Comparison of ENCODE assay signal across 14 cellular contexts in genomic region chr1:22845536-22845935, GRCh38.
A peak's percentile ranks its signal among the peaks of the same experiment; 100 is the strongest.
DNase-seq lines count a peak whose midpoint lies in the region; ATAC-seq and TF ChIP-seq lines count a peak whose summit lies in the region.
"Had no signal": no experiment of that assay in that cellular context is flagged by ENCODE, and none has a peak within 500 bp of the region (broad histone marks: within the 10 kb centered on the region; RNA-seq: fewer than 3 reads in every experiment).

No MANE protein-coding gene starts in this region.

- peaks cover 0 to 14% (median 0%) of the 10 kb centered on the region in 11 experiments; a peak in 4 of 22 replicates for H3K9me3 ChIP-seq in BLaER1 treated with 17β-estradiol and CSF1 and Interleukin-3, amounts not matched to agents 10 nM and 100 nM (replicated peaks in 1 of 11)
- H3K9me3 ChIP-seq in mucosa of descending colon (no peaks in the 10 kb centered on the region), upper lobe of right lung (no peaks in the 10 kb centered on the region)

- no peak for TF ChIP-seq CTCF in VCaP (conservative IDR thresholded peaks at IDR 0.05)
- no peak for TF ChIP-seq CTCF in mucosa of descending colon (IDR thresholded peaks at IDR 0.05)
- TF ChIP-seq CTCF in upper lobe of right lung (IDR thresholded peaks at IDR 0.05), result no peak

- peaks cover 19 to 35% (median 30%) of the 10 kb centered on the region in 10 experiments for H3K4me1 ChIP-seq in BLaER1 treated with 17β-estradiol and CSF1 and Interleukin-3, amounts not matched to agents 10 nM and 100 nM
- H3K4me1 ChIP-seq in mucosa of descending colon (ENCODE audit: low read depth) (no peaks in the 10 kb centered on the region), upper lobe of right lung (no peaks in the 10 kb centered on the region)

- ATAC-seq in mucosa of descending colon, result peak; percentile 26
- ATAC-seq in HG02970 (IDR thresholded peaks at IDR 0.05; ENCODE audit: low FRiP score, unreplicated experiment), result no peak
- no peak for ATAC-seq in upper lobe of right lung

- H4K20me1 ChIP-seq in BLaER1 treated with 17β-estradiol and CSF1 and Interleukin-3, amounts not matched to agents 10 nM and 100 nM, result peaks cover 0 to 11% (median 0%) of the 10 kb centered on the region in 11 experiments; a peak in 3 of 22 replicates

- no peak overlapping the region for H3K4me3 ChIP-seq in BLaER1 treated with 17β-estradiol and CSF1 and Interleukin-3, amounts not matched to agents 10 nM and 100 nM
- no peak overlapping the region for H3K4me3 ChIP-seq in mucosa of descending colon
- H3K4me3 ChIP-seq in upper lobe of right lung, result no peak overlapping the region

- intact Hi-C loops in mucosa of descending colon (cut with DNase I, micrococcal nuclease) (no loop called here), upper lobe of right lung (cut with DNase I) (no loop called here)

- H3K27ac ChIP-seq in BLaER1 treated with 17β-estradiol and CSF1 and Interleukin-3, amounts not matched to agents 10 nM and 100 nM, result no peak overlapping the region
- 0 out of 2 replicates have a peak overlapping the region, but pooled peaks have one; percentile 25 for H3K27ac ChIP-seq in VCaP
- no peak overlapping the region for H3K27ac ChIP-seq in upper lobe of right lung

- no peaks in the 10 kb centered on the region; a peak in 1 of 22 replicates for H3K27me3 ChIP-seq in BLaER1 treated with 17β-estradiol and CSF1 and Interleukin-3, amounts not matched to agents 10 nM and 100 nM
- H3K27me3 ChIP-seq in upper lobe of right lung, result no peaks in the 10 kb centered on the region

- H3K9ac ChIP-seq in BLaER1 treated with 17β-estradiol and CSF1 and Interleukin-3, amounts not matched to agents 10 nM and 100 nM, result no peak overlapping the region

- DNase-seq in NCI-H1436 treated with DMSO at 0.1 percent for 48 hours (lab: John Stamatoyannopoulos, UW), result peak; percentile 23
- DNase-seq in mucosa of descending colon, result peak in 1 of 3 donors; percentile 7
- DNase-seq in NCI-H82 (lab: John Stamatoyannopoulos, UW), result no peak
- no peak for DNase-seq in upper lobe of right lung
- DNase-seq: AML-193; Calu3; CD4-positive, CD25-positive, alpha-beta regulatory T cell; Kasumi-1; NCI-H1694; NCI-H2171 treated with DMSO at 0.1 percent for 48 hours; NCI-H510A treated with DMSO at 0.1 percent for 48 hours had no signal

- no peaks in the 10 kb centered on the region for H3K36me3 ChIP-seq in BLaER1 treated with 17β-estradiol and CSF1 and Interleukin-3, amounts not matched to agents 10 nM and 100 nM
- H3K36me3 ChIP-seq in mucosa of descending colon (ENCODE audit: low read depth) (no peaks in the 10 kb centered on the region), upper lobe of right lung (no peaks in the 10 kb centered on the region)

- peak overlapping the region in 6 of 11 experiments; percentile 56 to 93 (median 72); a peak in 10 of 22 replicates for H3K4me2 ChIP-seq in BLaER1 treated with 17β-estradiol and CSF1 and Interleukin-3, amounts not matched to agents 10 nM and 100 nM
